16 cellular contexts compared by ENCODE assay signal in genomic region chr19:41929536-41930071, GRCh38. TPM values are rescaled to one million over a fixed set of nuclear protein-coding genes. Genes with fewer than 3 reads are reported as not detected.
A peak's percentile ranks its signal among the peaks of the same experiment; 100 is the strongest.
DNase-seq lines count a peak whose midpoint lies in the region; ATAC-seq lines count a peak whose summit lies in the region.
"Had no signal": no experiment of that assay in that cellular context is flagged by ENCODE, and none has a peak within 500 bp of the region (broad histone marks: within the 10 kb centered on the region; RNA-seq: fewer than 3 reads in every experiment).

No MANE protein-coding gene starts in this region.

- H3K4me2 ChIP-seq in BLaER1: peak overlapping the region; percentile 89
- H3K4me2 ChIP-seq in trophoblast cell (ENCODE audit: low read length): no peak overlapping the region

- H3K4me1 Mint-ChIP-seq in CD8-positive, alpha-beta memory T cell: peaks cover 33 to 40% (median 36%) of the 10 kb centered on the region in 3 donors
- peaks cover 35% of the 10 kb centered on the region for H3K4me1 Mint-ChIP-seq in activated T-cell treated with anti-CD3 and anti-CD28 coated beads, Interleukin-2, amount 50 U/mL, for 72 hours (ENCODE audit: low read depth)
- H3K4me1 Mint-ChIP-seq in memory B cell: peaks cover 39% of the 10 kb centered on the region

- no peak overlapping the region for H4K12ac ChIP-seq in trophoblast cell (ENCODE audit: low read depth, low read length)

- no peaks in the 10 kb centered on the region for H3K36me3 ChIP-seq in BLaER1
- no peaks in the 10 kb centered on the region for H3K36me3 ChIP-seq in CD8-positive, alpha-beta memory T cell (ENCODE audit: insufficient read depth, low read length)
- no peaks in the 10 kb centered on the region for H3K36me3 ChIP-seq in trophoblast cell (ENCODE audit: control insufficient read depth in 1 of 2, insufficient read depth in 2 of 2, low read length in 2 of 2)
- H3K36me3 ChIP-seq: esophagus squamous epithelium, HAP-1, pancreas had no signal

- H4K8ac ChIP-seq in trophoblast cell (ENCODE audit: low read depth, low read length): no peak overlapping the region

- H2BK5ac ChIP-seq in trophoblast cell (ENCODE audit: low read depth, low read length, poor library complexity): no peak overlapping the region

- H3K9ac ChIP-seq in BLaER1: no peak overlapping the region
- H3K9ac ChIP-seq in trophoblast cell (ENCODE audit: low read length): no peak overlapping the region

- peaks cover 8% of the 10 kb centered on the region for H4K20me1 ChIP-seq in BLaER1

- no peak overlapping the region for H2BK12ac ChIP-seq in trophoblast cell (ENCODE audit: low read length)

- whole genome bisulfite sequencing in trophoblast cell (ENCODE audit: extremely low coverage, insufficient coverage, insufficient read length): no CpG with 5 or more reads among the region's 14 CpGs

- H3K79me1 ChIP-seq in trophoblast cell (ENCODE audit: low read length): no peaks in the 10 kb centered on the region

- H3K79me2 ChIP-seq in trophoblast cell (ENCODE audit: control insufficient read depth, insufficient read depth, low read length, poor library complexity): no peaks in the 10 kb centered on the region

- no peak overlapping the region for H2AK5ac ChIP-seq in trophoblast cell (ENCODE audit: low read length)

- H3K27me3 ChIP-seq in BLaER1 (peaks cover 60% of the 10 kb centered on the region), trophoblast cell (ENCODE audit: insufficient read depth, low read length) (peaks cover 82% of the 10 kb centered on the region)
- H3K27me3 ChIP-seq in CD8-positive, alpha-beta memory T cell (ENCODE audit: insufficient read depth, low read length, poor library complexity, severe bottlenecking): no peaks in the 10 kb centered on the region
- H3K27me3 ChIP-seq: pancreas had no signal

- peak overlapping the region in 6 of 7 donors; percentile 36 to 94 (median 87) for H3K4me3 Mint-ChIP-seq in CD8-positive, alpha-beta memory T cell
- peak overlapping the region; percentile 82 to 83 for H3K4me3 Mint-ChIP-seq in activated T-cell treated with anti-CD3 and anti-CD28 coated beads, Interleukin-2, amount 50 U/mL, for 72 hours
- peak overlapping the region; percentile 90 for H3K4me3 Mint-ChIP-seq in memory B cell

- H3K4ac ChIP-seq in trophoblast cell (ENCODE audit: low read depth, low read length): no peak overlapping the region

- POLR2A ChIA-PET in CD8-positive, alpha-beta memory T cell (lab: Charles Lee): interaction anchor here (0.6 to 1.6 kb wide), 4 partner anchors 16 to 35 kb away, joined by 3 to 8 read pairs (median 6); no protein-coding TSS in a partner anchor

- H3K23ac ChIP-seq in trophoblast cell (ENCODE audit: low read length): no peak overlapping the region

- H3K14ac ChIP-seq in trophoblast cell (ENCODE audit: low read length): no peak overlapping the region

- H3K18ac ChIP-seq in trophoblast cell (ENCODE audit: low read length): no peak overlapping the region

- CTCF ChIA-PET in CD8-positive, alpha-beta memory T cell (lab: Charles Lee): interaction anchor here (0.8 to 5.1 kb wide), 6 partner anchors 16 to 70 kb away, joined by 3 to 30 read pairs (median 4); partner anchors contain the start of gene RPS19

- ATAC-seq in activated T-cell treated with anti-CD3 and anti-CD28 coated beads, Interleukin-2, amount 50 U/mL, for 72 hours (replicated peaks in 1 of 2): no peak
- ATAC-seq in memory B cell (ENCODE audit: low read depth): peak; percentile 11

- H2BK120ac ChIP-seq in trophoblast cell (ENCODE audit: insufficient read depth, low read length, poor library complexity): no peak overlapping the region

- peak in 1 of 5 donors; percentile 43 for DNase-seq in CD8-positive, alpha-beta memory T cell
- DNase-seq in activated T-cell treated with anti-CD3 and anti-CD28 coated beads, Interleukin-2, amount 50 U/mL, for 72 hours: no peak
- DNase-seq in memory B cell (ENCODE audit: low spot score in 2 of 2) (no peak), trophoblast cell (no peak), amygdala (lab: John Stamatoyannopoulos, UW) (no peak), kidney tubule cell (ENCODE audit: low spot score) (no peak)
- DNase-seq: anterior cingulate cortex; esophagus squamous epithelium; NCI-H1105; pancreas; stimulated activated naive B cell treated with anti-CD40 and anti-IgM and Interleukin-4, amounts not matched to agents 10 μg/mL and 1 μg/mL and 100 μg/mL, for 72 hours had no signal

- H3K4me3 ChIP-seq in BLaER1 (peak overlapping the region; percentile 73), trophoblast cell (ENCODE audit: low read depth, low read length) (no peak overlapping the region)
- H3K4me3 ChIP-seq in CD8-positive, alpha-beta memory T cell (ENCODE audit: low read length): no peak overlapping the region

- H3K9me3 ChIP-seq in BLaER1: no peaks in the 10 kb centered on the region
- no peaks in the 10 kb centered on the region for H3K9me3 ChIP-seq in CD8-positive, alpha-beta memory T cell (ENCODE audit: low read length)
- H3K9me3 ChIP-seq in trophoblast cell (ENCODE audit: insufficient read depth, low read depth, low read length): peaks cover 16% of the 10 kb centered on the region
- H3K9me3 ChIP-seq: esophagus squamous epithelium, HAP-1, pancreas had no signal

- H2AFZ ChIP-seq in trophoblast cell (ENCODE audit: insufficient read depth, low read length, poor library complexity): no peak overlapping the region

- H3K27ac ChIP-seq in BLaER1 (no peak overlapping the region), trophoblast cell (ENCODE audit: low read depth, low read length) (no peak overlapping the region)
- H3K27ac ChIP-seq in CD8-positive, alpha-beta memory T cell (ENCODE audit: low read depth, low read length): peak overlapping the region; percentile 53
- H3K27ac ChIP-seq: esophagus squamous epithelium, pancreas had no signal

- no peaks in the 10 kb centered on the region for H3K9me3 Mint-ChIP-seq in CD8-positive, alpha-beta memory T cell
- no peaks in the 10 kb centered on the region for H3K9me3 Mint-ChIP-seq in activated T-cell treated with anti-CD3 and anti-CD28 coated beads, Interleukin-2, amount 50 U/mL, for 72 hours
- no peaks in the 10 kb centered on the region for H3K9me3 Mint-ChIP-seq in memory B cell
- H3K9me3 Mint-ChIP-seq: stimulated activated naive B cell treated with anti-CD40 and anti-IgM and Interleukin-4, amounts not matched to agents 10 μg/mL and 1 μg/mL and 100 μg/mL, for 72 hours had no signal

- no peak overlapping the region for H4K91ac ChIP-seq in trophoblast cell (ENCODE audit: low read depth, low read length)

- H3K4me1 ChIP-seq in BLaER1 (peaks cover 65% of the 10 kb centered on the region), trophoblast cell (ENCODE audit: control insufficient read depth in 1 of 2, insufficient read depth in 2 of 2, low read length in 2 of 2) (peaks cover 0 to 5% of the 10 kb centered on the region in 2 experiments)
- H3K4me1 ChIP-seq in CD8-positive, alpha-beta memory T cell (ENCODE audit: insufficient read depth, low read length): peaks cover 36% of the 10 kb centered on the region
- H3K4me1 ChIP-seq: HAP-1, pancreas had no signal

- peaks cover 0 to 5% (median 0%) of the 10 kb centered on the region in 3 donors for H3K36me3 Mint-ChIP-seq in CD8-positive, alpha-beta memory T cell
- peaks cover 0 to 4% of the 10 kb centered on the region in 2 donors for H3K36me3 Mint-ChIP-seq in activated T-cell treated with anti-CD3 and anti-CD28 coated beads, Interleukin-2, amount 50 U/mL, for 72 hours (ENCODE audit: insufficient read depth in 2 of 2)
- H3K36me3 Mint-ChIP-seq in memory B cell: no peaks in the 10 kb centered on the region
- H3K36me3 Mint-ChIP-seq: stimulated activated naive B cell treated with anti-CD40 and anti-IgM and Interleukin-4, amounts not matched to agents 10 μg/mL and 1 μg/mL and 100 μg/mL, for 72 hours had no signal

- H3K27me3 Mint-ChIP-seq in CD8-positive, alpha-beta memory T cell: no peaks in the 10 kb centered on the region
- no peaks in the 10 kb centered on the region for H3K27me3 Mint-ChIP-seq in activated T-cell treated with anti-CD3 and anti-CD28 coated beads, Interleukin-2, amount 50 U/mL, for 72 hours (ENCODE audit: low read depth)
- peaks cover 5% of the 10 kb centered on the region for H3K27me3 Mint-ChIP-seq in memory B cell
- H3K27me3 Mint-ChIP-seq: stimulated activated naive B cell treated with anti-CD40 and anti-IgM and Interleukin-4, amounts not matched to agents 10 μg/mL and 1 μg/mL and 100 μg/mL, for 72 hours had no signal

- peak overlapping the region in 4 of 8 donors; percentile 10 to 92 (median 73) for H3K27ac Mint-ChIP-seq in CD8-positive, alpha-beta memory T cell
- no peak overlapping the region for H3K27ac Mint-ChIP-seq in activated T-cell treated with anti-CD3 and anti-CD28 coated beads, Interleukin-2, amount 50 U/mL, for 72 hours
- H3K27ac Mint-ChIP-seq in memory B cell: no peak overlapping the region
- H3K27ac Mint-ChIP-seq: CD14-positive monocyte had no signal

RNA-seq across cellular contexts. Expression of gene ERFL, which starts 1.4 kb away (rescaled TPM):
- 1 to 10 TPM; 1.3 to 1.4 TPM for total RNA-seq in CD8-positive, alpha-beta memory T cell
- not detected for polyA plus RNA-seq in CD8-positive, alpha-beta memory T cell
- 1 to 10 TPM; 3.3 to 4.1 TPM for total RNA-seq in activated T-cell treated with anti-CD3 and anti-CD28 coated beads, Interleukin-2, amount 50 U/mL, for 72 hours
- 0.27 and 0.31 TPM in 2 replicates for polyA plus RNA-seq in trophoblast cell (2013)
- total RNA-seq: esophagus squamous epithelium, kidney epithelial cell, skeletal muscle tissue had no signal
- polyA plus RNA-seq: CD14-positive monocyte had no signal

RNA-seq across cellular contexts. Expression of gene RABAC1, which starts 29.5 kb away (rescaled TPM):
- 10 to 100 TPM; 74.7 to 83.3 TPM for total RNA-seq in CD8-positive, alpha-beta memory T cell
- 220 TPM for polyA plus RNA-seq in CD8-positive, alpha-beta memory T cell
- total RNA-seq in activated T-cell treated with anti-CD3 and anti-CD28 coated beads, Interleukin-2, amount 50 U/mL, for 72 hours: 10 to 100 TPM; 64.5 to 81.0 TPM
- polyA plus RNA-seq in trophoblast cell (2013): 169 and 176 TPM in 2 replicates

RNA-seq across cellular contexts. Expression of gene ARHGEF1, which starts 46.6 kb away (rescaled TPM):
- 100 to 1,000 TPM; 295 to 312 TPM for total RNA-seq in CD8-positive, alpha-beta memory T cell
- 350 TPM for polyA plus RNA-seq in CD8-positive, alpha-beta memory T cell
- 100 to 1,000 TPM; 371 to 446 TPM for total RNA-seq in activated T-cell treated with anti-CD3 and anti-CD28 coated beads, Interleukin-2, amount 50 U/mL, for 72 hours
- 65.5 and 67.8 TPM in 2 replicates for polyA plus RNA-seq in trophoblast cell (2013)

RNA-seq across cellular contexts. Expression of gene CD79A, which starts 52.5 kb away (rescaled TPM):
- total RNA-seq in CD8-positive, alpha-beta memory T cell: 1 to 10 TPM; 1.3 to 2.2 TPM
- 9.4 TPM for polyA plus RNA-seq in CD8-positive, alpha-beta memory T cell
- total RNA-seq in activated T-cell treated with anti-CD3 and anti-CD28 coated beads, Interleukin-2, amount 50 U/mL, for 72 hours: 10 to 100 TPM; 12.3 to 27.5 TPM
- 0.17 and 0.31 TPM in 2 replicates for polyA plus RNA-seq in trophoblast cell (2013)
- total RNA-seq: kidney epithelial cell had no signal
